Comparison of ENCODE assay signal across 10 cellular contexts in genomic region chr9:71098801-71099200, GRCh38. TPM values are rescaled to one million over a fixed set of nuclear protein-coding genes. Genes with fewer than 3 reads are reported as not detected.
"Had no signal": no experiment of that assay in that cellular context is flagged by ENCODE, and none has a peak within 500 bp of the region (broad histone marks: within the 10 kb centered on the region; RNA-seq: fewer than 3 reads in every experiment).

No MANE protein-coding gene starts in this region.

- H3K36me3 ChIP-seq: HAP-1 had no signal

- H3K9me3 ChIP-seq: HAP-1 had no signal

- H3K9ac ChIP-seq: KMS-11 had no signal

- ATAC-seq: GM23338, HCT116, HepG2 had no signal

- H3K4me2 ChIP-seq: GM23338, KMS-11 had no signal

- DNase-seq: H7, HFFc6, KBM-7 had no signal

- H2AFZ ChIP-seq: GM23338 had no signal

- H3K4me1 ChIP-seq: HAP-1 had no signal

- H3K27ac ChIP-seq: HL-60, KMS-11 had no signal

- H3K4me3 ChIP-seq: GM23338, HAP-1 had no signal

RNA-seq across cellular contexts. Expression of gene TRPM3, which starts 22.6 kb away (rescaled TPM):
- total RNA-seq: HepG2, HT1080 had no signal
